8 cellular contexts compared by ENCODE assay signal in the genomic region with DNA sequence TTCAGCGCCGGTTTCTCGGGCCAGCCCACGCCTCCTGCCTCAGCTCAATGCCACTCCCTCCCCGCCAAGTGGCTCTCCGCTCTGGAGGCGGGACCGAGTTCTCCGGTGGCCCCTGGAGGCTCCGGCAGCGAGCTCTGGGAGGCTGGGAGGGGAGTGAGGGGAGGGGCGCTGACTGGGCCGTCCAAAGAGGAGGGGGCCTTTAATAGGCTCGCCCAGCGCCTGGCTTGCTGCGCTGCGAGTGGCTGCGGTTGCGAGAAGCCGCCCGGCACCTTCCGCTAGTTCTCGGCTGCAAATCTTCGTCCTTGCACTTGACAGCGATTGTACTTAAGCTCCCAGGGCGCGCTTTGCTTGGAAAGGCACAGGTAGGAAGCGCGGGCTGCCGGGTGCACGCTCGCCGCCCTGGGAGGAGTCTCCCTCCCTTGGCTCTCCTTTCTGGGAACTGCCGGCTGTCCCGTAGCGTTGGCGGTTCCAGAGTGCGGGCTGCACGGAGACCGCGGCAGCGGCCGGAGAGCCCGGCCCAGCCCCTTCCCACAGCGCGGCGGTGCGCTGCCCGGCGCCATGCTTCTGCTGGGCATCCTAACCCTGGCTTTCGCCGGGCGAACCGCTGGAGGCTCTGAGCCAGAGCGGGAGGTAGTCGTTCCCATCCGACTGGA. TPM values are rescaled to one million over a fixed set of nuclear protein-coding genes. Genes with fewer than 3 reads are reported as not detected.
A peak's percentile ranks its signal among the peaks of the same experiment; 100 is the strongest.
DNase-seq lines count a peak whose midpoint lies in the region; ATAC-seq, FAIRE-seq and TF ChIP-seq lines count a peak whose summit lies in the region.

A gene with protein sequence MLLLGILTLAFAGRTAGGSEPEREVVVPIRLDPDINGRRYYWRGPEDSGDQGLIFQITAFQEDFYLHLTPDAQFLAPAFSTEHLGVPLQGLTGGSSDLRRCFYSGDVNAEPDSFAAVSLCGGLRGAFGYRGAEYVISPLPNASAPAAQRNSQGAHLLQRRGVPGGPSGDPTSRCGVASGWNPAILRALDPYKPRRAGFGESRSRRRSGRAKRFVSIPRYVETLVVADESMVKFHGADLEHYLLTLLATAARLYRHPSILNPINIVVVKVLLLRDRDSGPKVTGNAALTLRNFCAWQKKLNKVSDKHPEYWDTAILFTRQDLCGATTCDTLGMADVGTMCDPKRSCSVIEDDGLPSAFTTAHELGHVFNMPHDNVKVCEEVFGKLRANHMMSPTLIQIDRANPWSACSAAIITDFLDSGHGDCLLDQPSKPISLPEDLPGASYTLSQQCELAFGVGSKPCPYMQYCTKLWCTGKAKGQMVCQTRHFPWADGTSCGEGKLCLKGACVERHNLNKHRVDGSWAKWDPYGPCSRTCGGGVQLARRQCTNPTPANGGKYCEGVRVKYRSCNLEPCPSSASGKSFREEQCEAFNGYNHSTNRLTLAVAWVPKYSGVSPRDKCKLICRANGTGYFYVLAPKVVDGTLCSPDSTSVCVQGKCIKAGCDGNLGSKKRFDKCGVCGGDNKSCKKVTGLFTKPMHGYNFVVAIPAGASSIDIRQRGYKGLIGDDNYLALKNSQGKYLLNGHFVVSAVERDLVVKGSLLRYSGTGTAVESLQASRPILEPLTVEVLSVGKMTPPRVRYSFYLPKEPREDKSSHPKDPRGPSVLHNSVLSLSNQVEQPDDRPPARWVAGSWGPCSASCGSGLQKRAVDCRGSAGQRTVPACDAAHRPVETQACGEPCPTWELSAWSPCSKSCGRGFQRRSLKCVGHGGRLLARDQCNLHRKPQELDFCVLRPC (plus strand): TSS at position 230 of the 653 bp plus-strand sequence. CDS start 329 bp downstream, at position 559.

- no peak within 1 kb of the TSS for H3K56ac ChIP-seq in H1 (replicated peaks; ENCODE audit: insufficient read length, low read depth, low read length)

- peaks cover 16% of the 10 kb centered on the region for H3K23me2 ChIP-seq in H1 (ENCODE audit: low read depth, low read length)

- H2BK120ac ChIP-seq in H1 (replicated peaks; ENCODE audit: low read depth, low read length): no peak within 1 kb of the TSS

- CTCF ChIA-PET in H1 (lab: Charles Lee; ENCODE audit: partially characterized antibody): interaction anchor here (0.6 to 21.7 kb wide), 13 partner anchors 11 to 450 kb away, joined by 3 to 521 read pairs (median 3); no protein-coding TSS in a partner anchor

- ATAC-seq in SK-N-SH treated with all-trans-retinoic acid at 6 μM for 48 hours (peak; percentile 95), GM19324 (IDR thresholded peaks at IDR 0.05; ENCODE audit: low FRiP score, unreplicated experiment) (no peak)

- no peak within 1 kb of the TSS for H3K14ac ChIP-seq in H1 (ENCODE audit: insufficient read length)

- no peak within 1 kb of the TSS for H4K5ac ChIP-seq in H1 (ENCODE audit: insufficient read length, low read depth, low read length)

- H3K27ac ChIP-seq in H1 (ENCODE audit: low read depth, low read length): no peak within 1 kb of the TSS
- H3K27ac ChIP-seq in stomach: peak within 1 kb of the TSS; percentile 64 to 84 (median 76)

- intact Hi-C loops in stomach (cut with DNase I; ENCODE audit: low total_unique reads): loop anchor here (10.0 kb wide), 1 partner anchor 196 kb away; no protein-coding TSS in a partner anchor

- H3K18ac ChIP-seq in H1 (ENCODE audit: extremely low read depth, low read length): peak within 1 kb of the TSS; percentile 27

- H2BK20ac ChIP-seq in H1 (ENCODE audit: low read length): no peak within 1 kb of the TSS

- peaks cover 3 to 4% of the 10 kb centered on the region in 2 experiments for H4K20me1 ChIP-seq in H1 (replicated peaks in 1 of 2; ENCODE audit: control insufficient read depth in 1 of 2, insufficient read depth in 2 of 2, low read length in 2 of 2)

- in situ Hi-C loops in KBM-7 (cut with MboI; ENCODE audit: low pct_unique_long_range_greater_than_20kb, low sequenced_read_pairs): loop anchor here (25.0 kb wide), 1 partner anchor 414 kb away; no protein-coding TSS in a partner anchor

- H3K4me3 ChIP-seq in H1 (ENCODE audit: extremely low read depth in 1 of 4, insufficient read depth in 2 of 4, low read depth in 3 of 4, low read length in 4 of 4) (peak within 1 kb of the TSS; percentile 49 to 72 (median 54)), stomach (peak within 1 kb of the TSS; percentile 56 to 72 (median 58))

- H3K27me3 ChIP-seq in H1 (replicated peaks in 1 of 4; ENCODE audit: control insufficient read depth in 3 of 4, extremely low read depth in 1 of 4, insufficient read depth in 3 of 4, low read length in 3 of 4): peaks cover 9 to 62% (median 44%) of the 10 kb centered on the region in 4 experiments
- peaks cover 0 to 27% (median 11%) of the 10 kb centered on the region in 3 donors for H3K27me3 ChIP-seq in stomach

- H3K9me3 ChIP-seq in ES-I3 (ENCODE audit: control insufficient read depth, insufficient read depth, low read length) (no peaks in the 10 kb centered on the region), H1 (ENCODE audit: insufficient read depth in 2 of 2, low read depth in 1 of 2, low read length in 1 of 2) (no peaks in the 10 kb centered on the region), stomach (no peaks in the 10 kb centered on the region)

- peak within 1 kb of the TSS; percentile 90 to 99 for H3K4me2 ChIP-seq in H1 (ENCODE audit: insufficient read depth in 1 of 2, low read depth in 2 of 2, low read length in 2 of 2)

- TF ChIP-seq CTCF in H1 (IDR thresholded peaks at IDR 0.05; ENCODE audit: control extremely low read depth in 1 of 3, insufficient read depth in 1 of 3, low read depth in 1 of 3, low read length in 3 of 3): no peak
- TF ChIP-seq CTCF in stomach (IDR thresholded peaks at IDR 0.05): no peak

- 2% methylated on average over 47 of the region's 57 CpGs; no CpG with 5 or more reads in 1 of the 2 experiments for WGBS in H1 (ENCODE audit: extremely low coverage in 1 of 2, insufficient coverage in 1 of 2, insufficient read length in 1 of 2, insufficient replicate concordance in 2 of 2, low coverage in 1 of 2, low lambda C conversion rate in 2 of 2, missing lambda C conversion rate in 1 of 2), 2 experiments
- WGBS in stomach, 5 donors: 0 to 2% (median 1%) methylated on average over 43 to 57 of the region's 57 CpGs

- no peak within 1 kb of the TSS for H3K23ac ChIP-seq in H1 (ENCODE audit: insufficient read length)

- peak within 1 kb of the TSS; percentile 76 for H3K9ac ChIP-seq in ES-I3 (ENCODE audit: low read depth, low read length)
- H3K9ac ChIP-seq in H1 (replicated peaks in 1 of 4; ENCODE audit: extremely low read depth in 1 of 4, low read depth in 3 of 4, low read length in 3 of 4): no peak within 1 kb of the TSS

- DNase-seq in KBM-7 (peak; percentile 86), H1 (ENCODE audit: low read depth in 1 of 2, low spot score in 2 of 2) (peak; percentile 80 to 87), lung microvascular endothelial cell (ENCODE audit: low read depth in 2 of 2) (peak; percentile 33 to 48), stomach (peak; percentile 86), GM12892 (ENCODE audit: insufficient read length) (no peak)

- no peak within 1 kb of the TSS for H2AK5ac ChIP-seq in H1 (ENCODE audit: low read depth, low read length)

- peaks cover 6% of the 10 kb centered on the region; the same call in 1 of the 2 replicates for H3K4me1 ChIP-seq in ES-I3 (ENCODE audit: insufficient read depth, low read length)
- H3K4me1 ChIP-seq in H1 (replicated peaks in 1 of 4; ENCODE audit: control insufficient read depth in 3 of 4, insufficient read depth in 4 of 4, low read length in 3 of 4): peaks cover 0 to 9% (median 6%) of the 10 kb centered on the region in 4 experiments; a peak in 6 of 7 replicates
- peaks cover 26 to 47% (median 40%) of the 10 kb centered on the region in 4 donors for H3K4me1 ChIP-seq in stomach

- H4K91ac ChIP-seq in H1 (replicated peaks; ENCODE audit: insufficient read length, low read length): no peak within 1 kb of the TSS

- H2BK5ac ChIP-seq in H1 (ENCODE audit: low read depth, low read length): no peak within 1 kb of the TSS

- H3K36me3 ChIP-seq in ES-I3 (ENCODE audit: insufficient read depth, low read length): no peaks in the 10 kb centered on the region
- H3K36me3 ChIP-seq in H1 (ENCODE audit: control insufficient read depth in 2 of 4, insufficient read depth in 4 of 4, low read length in 3 of 4): no peaks in the 10 kb centered on the region
- H3K36me3 ChIP-seq in stomach: no peaks in the 10 kb centered on the region

- H2BK15ac ChIP-seq in H1 (ENCODE audit: low read length): peak within 1 kb of the TSS; percentile 88; the same call in 1 of the 2 replicates

- no peaks in the 10 kb centered on the region for H3K79me2 ChIP-seq in H1 (ENCODE audit: control insufficient read depth in 1 of 2, insufficient read depth in 2 of 2, low read length in 2 of 2)

- H3K4ac ChIP-seq in H1 (replicated peaks; ENCODE audit: insufficient read length, low read depth, low read length): no peak within 1 kb of the TSS

- no peak for FAIRE-seq in H1 (lab: Jason Lieb, UNC)
- no peak for FAIRE-seq in GM12892 (lab: Jason Lieb, UNC)

- TF ChIP-seq EP300 in H1 (IDR thresholded peaks at IDR 0.05; ENCODE audit: borderline replicate concordance in 1 of 2, low read depth in 2 of 2, low read length in 2 of 2) (no peak), stomach (IDR thresholded peaks at IDR 0.05) (no peak)

- no peak within 1 kb of the TSS; the same call in 1 of the 2 replicates for H4K8ac ChIP-seq in H1 (ENCODE audit: extremely low read depth, insufficient read depth, low read length)

- TF ChIP-seq RAD21 in H1 (IDR thresholded peaks at IDR 0.05 in 1 of 2, conservative IDR thresholded peaks at IDR 0.05 in 1 of 2; ENCODE audit: low read depth in 2 of 2, low read length in 2 of 2): no peak

- POLR2A ChIA-PET in H1 (lab: Charles Lee; ENCODE audit: partially characterized antibody): interaction anchor here (0.6 to 1.3 kb wide), 2 partner anchors 39 to 129 kb away, joined by 4 to 5 read pairs; no protein-coding TSS in a partner anchor

- H3K79me1 ChIP-seq in H1 (ENCODE audit: low read depth, low read length): no peaks in the 10 kb centered on the region; the same call in 1 of the 2 replicates

- TF ChIP-seq POLR2A in H1 (IDR thresholded peaks at IDR 0.05; ENCODE audit: control extremely low read depth in 1 of 2, low read depth in 2 of 2, low read length in 2 of 2): peak in 1 of 2 experiments; percentile 34; a peak in 1 of 3 replicates
- TF ChIP-seq POLR2A in stomach (IDR thresholded peaks at IDR 0.05): no peak
- TF ChIP-seq POLR2A in GM12892 (IDR thresholded peaks at IDR 0.05; ENCODE audit: low read depth, low read length): no peak

- H2AFZ ChIP-seq in H1 (ENCODE audit: low read length): peak within 1 kb of the TSS; percentile 90; the same call in 1 of the 2 replicates

- no peak within 1 kb of the TSS for H2BK12ac ChIP-seq in H1 (ENCODE audit: low read depth, low read length)

RNA-seq across cellular contexts. Expression of the gene that starts here (rescaled TPM):
- 4.7 and 4.9 TPM in 2 replicates for total RNA-seq in H1 (2021; fragmentation: NEBNext Ultra II Directional; extraction: Animal tissue kit (Norgen Biotek cat#: 25700))
- polyA plus RNA-seq in H1 (2011; rRNA removed): 1.7 and 2.3 TPM in 2 replicates
- polyA plus RNA-seq in H1 (2011; cell fraction: cytosol; rRNA removed): 1.4 TPM
- 3.5 TPM for polyA plus RNA-seq in H1 (2011; cell fraction: nucleus; rRNA removed)
- polyA plus RNA-seq in H1 (2012, experiment 1 of 2): 1.7 to 2.6 TPM (median 2.4 TPM) in 4 replicates
- polyA plus RNA-seq in H1 (2012, experiment 2 of 2): 2.0 TPM
- polyA plus RNA-seq in H1 (2013, experiment 1 of 2): 5.1 TPM
- polyA plus RNA-seq in H1 (2013, experiment 2 of 2): 4.3 TPM
- polyA minus RNA-seq in H1 (2011; rRNA and poly(A)+ RNA removed): 3.4 and 3.8 TPM in 2 replicates
- 2.5 TPM for polyA minus RNA-seq in H1 (2011; cell fraction: cytosol; rRNA and poly(A)+ RNA removed)
- polyA minus RNA-seq in H1 (2011; cell fraction: nucleus; rRNA and poly(A)+ RNA removed): 2.1 TPM
- 2.6 and 4.0 TPM in 2 replicates for total RNA-seq in lung microvascular endothelial cell
- 10 to 100 TPM in 2 of 5 donors, 1 to 10 TPM in 3; 1.4 to 23.5 (median 2.2) TPM for total RNA-seq in stomach
- 1 to 10 TPM; 2.0 to 4.3 (median 2.5) TPM for polyA plus RNA-seq in stomach
- polyA plus RNA-seq in GM12892 (2012; ENCODE audit: missing spikeins): not detected
